Comparison of ENCODE assay signal across 9 cellular contexts in the genomic region with DNA sequence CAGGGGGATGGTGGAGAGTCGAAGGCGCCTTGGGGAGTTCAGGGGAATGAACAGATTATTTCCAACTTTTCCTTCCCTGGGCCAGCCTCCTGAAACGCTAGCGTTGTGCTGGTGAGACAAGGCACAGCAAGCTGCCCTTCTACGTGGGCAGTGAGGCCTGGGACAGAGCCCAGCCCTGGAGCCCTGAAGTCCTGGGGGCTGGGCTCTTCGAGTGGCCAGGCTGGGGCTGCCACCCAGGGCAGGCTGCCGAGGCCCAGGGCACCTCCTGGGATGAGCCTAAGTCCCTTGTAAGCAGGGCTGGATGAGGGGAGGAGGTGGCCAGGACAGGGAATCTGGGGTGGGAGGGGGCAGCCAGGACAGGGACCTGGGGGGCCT. TPM values are rescaled to one million over a fixed set of nuclear protein-coding genes. Genes with fewer than 3 reads are reported as not detected.
DNase-seq lines count a peak whose midpoint lies in the region; ATAC-seq and TF ChIP-seq lines count a peak whose summit lies in the region.
"Had no signal": no experiment of that assay in that cellular context is flagged by ENCODE, and none has a peak within 500 bp of the region (broad histone marks: within the 10 kb centered on the region; RNA-seq: fewer than 3 reads in every experiment).

No MANE protein-coding gene starts in this region.

- H3K4me1 ChIP-seq in CD8-positive, alpha-beta T cell (ENCODE audit: insufficient read depth, low read length) = peaks cover 6% of the 10 kb centered on the region
- peaks cover 22% of the 10 kb centered on the region for H3K4me1 ChIP-seq in OCI-LY7 (ENCODE audit: insufficient read depth, low read length, poor library complexity, severe bottlenecking)
- peaks cover 11 to 16% of the 10 kb centered on the region in 2 donors for H3K4me1 ChIP-seq in neuronal stem cell (ENCODE audit: control insufficient read depth in 2 of 2, insufficient read depth in 1 of 2, low read depth in 1 of 2, low read length in 2 of 2)

- peak overlapping the region; percentile 85 for H3K4me3 Mint-ChIP-seq in CD8-positive, alpha-beta T cell

- ATAC-seq in CD8-positive, alpha-beta T cell = no peak
- no peak for ATAC-seq in GM18520 (IDR thresholded peaks at IDR 0.05; ENCODE audit: unreplicated experiment)
- ATAC-seq in GM18502 (IDR thresholded peaks at IDR 0.05; ENCODE audit: poor library complexity, unreplicated experiment) = no peak

- no peak for TF ChIP-seq CTCF in CD8-positive, alpha-beta T cell (IDR thresholded peaks at IDR 0.05)
- TF ChIP-seq CTCF in OCI-LY7 (conservative IDR thresholded peaks at IDR 0.05; ENCODE audit: low read length) = no peak
- TF ChIP-seq CTCF in epithelial cell of esophagus (IDR thresholded peaks at IDR 0.05; ENCODE audit: insufficient read depth, low read depth, low read length, missing control alignments) = no peak

- no peaks in the 10 kb centered on the region for H3K9me3 Mint-ChIP-seq in CD8-positive, alpha-beta T cell

- H2BK120ac ChIP-seq in neuronal stem cell (ENCODE audit: low read depth, low read length) = no peak overlapping the region

- POLR2A ChIA-PET in CD8-positive, alpha-beta T cell (lab: Charles Lee) = interaction anchor here (0.9 kb wide), 1 partner anchor 9 kb away, joined by 3 read pairs; no protein-coding TSS in a partner anchor
- POLR2A ChIA-PET in OCI-LY7 (lab: Charles Lee) = no interaction called here

- peak overlapping the region; percentile 84 for H3K4ac ChIP-seq in neuronal stem cell (ENCODE audit: low read length)

- peak overlapping the region; percentile 91 for H2BK5ac ChIP-seq in neuronal stem cell (ENCODE audit: low read length)

- H3K27me3 ChIP-seq in CD8-positive, alpha-beta T cell (ENCODE audit: insufficient read depth, low read length) = no peaks in the 10 kb centered on the region
- H3K27me3 ChIP-seq in neuronal stem cell (ENCODE audit: control insufficient read depth in 3 of 3, insufficient read depth in 3 of 3, low read depth in 1 of 3, low read length in 3 of 3) = peaks cover 0 to 13% (median 0%) of the 10 kb centered on the region in 3 experiments

- H3K14ac ChIP-seq in neuronal stem cell (ENCODE audit: low read length) = no peak overlapping the region

- H3K79me2 ChIP-seq in OCI-LY7 (ENCODE audit: insufficient read depth, low read depth, low read length) = no peaks in the 10 kb centered on the region

- H3K4me3 ChIP-seq in CD8-positive, alpha-beta T cell (ENCODE audit: low read depth, low read length) = peak overlapping the region; percentile 70
- peak overlapping the region; percentile 72 for H3K4me3 ChIP-seq in OCI-LY7 (ENCODE audit: low read depth, low read length, poor library complexity, severe bottlenecking)
- peak overlapping the region; percentile 70 for H3K4me3 ChIP-seq in epithelial cell of esophagus (ENCODE audit: low read length)
- H3K4me3 ChIP-seq in neuronal stem cell (ENCODE audit: low read length in 2 of 2) = peak overlapping the region in 1 of 2 donors; percentile 58

- no peaks in the 10 kb centered on the region for H3K27me3 Mint-ChIP-seq in CD8-positive, alpha-beta T cell (ENCODE audit: low read depth)

- H2AK5ac ChIP-seq in neuronal stem cell (ENCODE audit: low read depth, low read length) = peak overlapping the region; percentile 99

- peak overlapping the region; percentile 90 for H2BK15ac ChIP-seq in neuronal stem cell (ENCODE audit: low read length)

- H3K4me1 Mint-ChIP-seq in CD8-positive, alpha-beta T cell (ENCODE audit: low read depth) = peaks cover 14% of the 10 kb centered on the region

- no peaks in the 10 kb centered on the region for H3K9me3 ChIP-seq in CD8-positive, alpha-beta T cell (ENCODE audit: low read length)
- no peaks in the 10 kb centered on the region for H3K9me3 ChIP-seq in OCI-LY7 (ENCODE audit: low read length)
- H3K9me3 ChIP-seq in neuronal stem cell (replicated peaks in 1 of 2; ENCODE audit: control insufficient read depth in 2 of 2, insufficient read depth in 1 of 2, low read depth in 1 of 2, low read length in 2 of 2) = no peaks in the 10 kb centered on the region

- H2AFZ ChIP-seq in OCI-LY7 (ENCODE audit: low read length) (peak overlapping the region; percentile 83; the same call in 1 of the 2 replicates), neuronal stem cell (ENCODE audit: low read length) (peak overlapping the region; percentile 88)

- H3K4me2 ChIP-seq in OCI-LY7 (ENCODE audit: low read length) (peak overlapping the region; percentile 97), neuronal stem cell (ENCODE audit: insufficient read depth, low read length, poor library complexity, severe bottlenecking) (peak overlapping the region; percentile 84)

- intact Hi-C loops in CD8-positive, alpha-beta T cell (cut with DNase I, micrococcal nuclease) = loop anchor here (1.0 kb wide), 2 partner anchors 28 to 42 kb away; a partner anchor contains a TSS
- intact Hi-C loops in OCI-LY7 (cut with micrococcal nuclease; ENCODE audit: unreplicated experiment) = no loop called here

- H4K91ac ChIP-seq in neuronal stem cell (ENCODE audit: low read depth, low read length, poor library complexity) = peak overlapping the region; percentile 50

- H3K9me2 ChIP-seq in OCI-LY7 (ENCODE audit: insufficient read depth, low read length) = no peaks in the 10 kb centered on the region

- no peaks in the 10 kb centered on the region for H3K36me3 Mint-ChIP-seq in CD8-positive, alpha-beta T cell

- peak overlapping the region; percentile 65 for H3K27ac ChIP-seq in CD8-positive, alpha-beta T cell (ENCODE audit: low read depth, low read length)
- H3K27ac ChIP-seq in OCI-LY7 (ENCODE audit: low read depth, low read length, poor library complexity, severe bottlenecking) (peak overlapping the region; percentile 45), neuronal stem cell (replicated peaks; ENCODE audit: low read length) (peak overlapping the region; percentile 24)

- no peaks in the 10 kb centered on the region for H3K36me3 ChIP-seq in CD8-positive, alpha-beta T cell (ENCODE audit: insufficient read depth, low read length)
- no peaks in the 10 kb centered on the region for H3K36me3 ChIP-seq in OCI-LY7 (ENCODE audit: insufficient read depth, low read length)
- no peaks in the 10 kb centered on the region for H3K36me3 ChIP-seq in neuronal stem cell (replicated peaks in 1 of 2; ENCODE audit: control insufficient read depth in 2 of 2, insufficient read depth in 2 of 2, low read length in 2 of 2)

- H4K20me1 ChIP-seq in OCI-LY7 (ENCODE audit: insufficient read depth, low read length) = no peaks in the 10 kb centered on the region

- no peaks in the 10 kb centered on the region for H3K79me1 ChIP-seq in neuronal stem cell (ENCODE audit: low read depth, low read length)

- H4K8ac ChIP-seq in neuronal stem cell (ENCODE audit: low read depth, low read length) = peak overlapping the region; percentile 99

- CTCF ChIA-PET in CD8-positive, alpha-beta T cell (lab: Charles Lee) = interaction anchor here (0.7 to 1.0 kb wide), 3 partner anchors 24 to 78 kb away, joined by 3 to 4 read pairs (median 3); a partner anchor contains a TSS
- CTCF ChIA-PET in OCI-LY7 (lab: Charles Lee; ENCODE audit: unreplicated experiment) = no interaction called here

- BruUV-seq in OCI-LY7 (replicated peaks; lab: Mats Ljungman, UMichigan) = no TSS peak

- peak overlapping the region; percentile 91 for H3K18ac ChIP-seq in neuronal stem cell (ENCODE audit: low read length)

- peak overlapping the region; percentile 66 for H3K23ac ChIP-seq in neuronal stem cell (ENCODE audit: low read depth, low read length, poor library complexity)

- DNase-seq in CD8-positive, alpha-beta T cell = no peak
- DNase-seq in OCI-LY7 (ENCODE audit: low spot score) = no peak
- DNase-seq in epithelial cell of esophagus (ENCODE audit: low read depth) = no peak
- DNase-seq in neuronal stem cell (ENCODE audit: low spot score) = no peak
- DNase-seq in retina = no peak
- DNase-seq in NCI-H1048 (lab: John Stamatoyannopoulos, UW) = no peak

- no CpG with 5 or more reads among the region's 7 CpGs for WGBS in neuronal stem cell (ENCODE audit: extremely low coverage in 2 of 2, insufficient read length in 2 of 2, insufficient replicate concordance in 1 of 2), 2 donors

- peak overlapping the region; percentile 79 for H2BK12ac ChIP-seq in neuronal stem cell (ENCODE audit: low read length)

- peak overlapping the region; percentile 90 for H3K27ac Mint-ChIP-seq in CD8-positive, alpha-beta T cell

- H3K9ac ChIP-seq in neuronal stem cell (ENCODE audit: low read depth, low read length, poor library complexity) = peak overlapping the region; percentile 89

RNA-seq across cellular contexts. Expression of a gene that starts 1.4 kb away (rescaled TPM):
- total RNA-seq in CD8-positive, alpha-beta T cell = 1 to 10 TPM; 1.0 to 2.4 TPM
- 0.95 and 6.5 TPM in 2 replicates for total RNA-seq in OCI-LY7 (2014; rRNA removed; shearing (Covaris generic))
- total RNA-seq in OCI-LY7 (2022) = 3.5 and 3.7 TPM in 2 replicates
- polyA plus RNA-seq in neuronal stem cell (2013, experiment 1 of 2) = 0.07 TPM
- polyA plus RNA-seq in neuronal stem cell (2013, experiment 2 of 2) = 0.12 TPM

RNA-seq across cellular contexts. Expression of a gene that starts 5.6 kb away (rescaled TPM):
- total RNA-seq in CD8-positive, alpha-beta T cell = not detected
- 0.95 and 1.0 TPM in 2 replicates for total RNA-seq in OCI-LY7 (2014; rRNA removed; shearing (Covaris generic))
- total RNA-seq in OCI-LY7 (2022) = 2.1 and 2.2 TPM in 2 replicates
- 0.31 TPM for polyA plus RNA-seq in neuronal stem cell (2013, experiment 1 of 2)
- polyA plus RNA-seq in neuronal stem cell (2013, experiment 2 of 2) = 0.22 TPM

RNA-seq across cellular contexts. Expression of a gene that starts 6.1 kb away (rescaled TPM):
- 10 to 100 TPM; 38.4 to 39.5 TPM for total RNA-seq in CD8-positive, alpha-beta T cell
- 78.7 and 89.6 TPM in 2 replicates for total RNA-seq in OCI-LY7 (2014; rRNA removed; shearing (Covaris generic))
- total RNA-seq in OCI-LY7 (2022) = 59.1 and 63.3 TPM in 2 replicates
- polyA plus RNA-seq in neuronal stem cell (2013, experiment 1 of 2) = 33.3 TPM
- 31.2 TPM for polyA plus RNA-seq in neuronal stem cell (2013, experiment 2 of 2)

RNA-seq across cellular contexts. Expression of a gene that starts 26.7 kb away (rescaled TPM):
- 1 to 10 TPM; 7.5 to 7.8 TPM for total RNA-seq in CD8-positive, alpha-beta T cell
- total RNA-seq in OCI-LY7 (2014; rRNA removed; shearing (Covaris generic)) = not detected in 2 replicates
- not detected in 2 replicates for total RNA-seq in OCI-LY7 (2022)
- 0.33 TPM for polyA plus RNA-seq in neuronal stem cell (2013, experiment 1 of 2)
- 0.42 TPM for polyA plus RNA-seq in neuronal stem cell (2013, experiment 2 of 2)
- total RNA-seq: activated CD8-positive, alpha-beta memory T cell treated with anti-CD3 and anti-CD28 coated beads for 36 hours had no signal

RNA-seq across cellular contexts. Expression of a gene that starts 32.1 kb away (rescaled TPM):
- under 1 TPM; 0.30 to 0.58 TPM for total RNA-seq in CD8-positive, alpha-beta T cell
- not detected in 2 replicates for total RNA-seq in OCI-LY7 (2014; rRNA removed; shearing (Covaris generic))
- total RNA-seq in OCI-LY7 (2022) = not detected in 2 replicates
- 0.07 TPM for polyA plus RNA-seq in neuronal stem cell (2013, experiment 1 of 2)
- polyA plus RNA-seq in neuronal stem cell (2013, experiment 2 of 2) = 0.07 TPM
